In the genomic region with DNA sequence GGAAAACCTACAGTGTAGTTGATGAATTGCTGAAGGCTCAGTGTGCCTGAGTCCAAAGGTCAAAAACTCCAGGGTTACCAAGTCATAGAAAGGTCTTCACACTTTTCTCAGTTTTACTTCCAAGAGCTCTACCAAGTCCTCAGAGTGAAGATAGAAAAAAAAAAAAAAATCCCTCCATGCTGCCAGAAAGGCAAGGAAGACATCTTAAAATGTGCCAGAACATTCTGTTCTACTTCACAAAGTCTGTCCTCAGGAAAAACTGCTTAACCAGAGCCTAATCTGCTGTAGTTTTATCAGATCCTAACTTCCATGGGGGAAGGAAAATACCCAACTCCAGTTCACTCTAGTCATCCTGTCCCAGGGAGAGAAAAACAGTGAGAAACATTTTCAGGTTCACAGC, we compare ENCODE assay signal across 18 cellular contexts.
DNase-seq lines count a peak whose midpoint lies in the region; ATAC-seq, FAIRE-seq and TF ChIP-seq lines count a peak whose summit lies in the region.
"Had no signal": no experiment of that assay in that cellular context is flagged by ENCODE, and none has a peak within 500 bp of the region (broad histone marks: within the 10 kb centered on the region; RNA-seq: fewer than 3 reads in every experiment).

No MANE protein-coding gene starts in this region.

- no peak overlapping the region for H3K4me3 Mint-ChIP-seq in mesothelial cell of epicardium

- no peaks in the 10 kb centered on the region for H3K36me3 Mint-ChIP-seq in mesothelial cell of epicardium
- H3K36me3 Mint-ChIP-seq in activated naive CD4-positive, alpha-beta T cell treated with anti-CD3 and anti-CD28 coated beads, Interleukin-2, amount 50 U/mL, for 72 hours = no peaks in the 10 kb centered on the region

- H3K4me1 Mint-ChIP-seq in mesothelial cell of epicardium = peaks cover 25% of the 10 kb centered on the region

- peak overlapping the region; percentile 65 for H3K27ac Mint-ChIP-seq in mesothelial cell of epicardium
- H3K27ac Mint-ChIP-seq in activated naive CD4-positive, alpha-beta T cell treated with anti-CD3 and anti-CD28 coated beads, Interleukin-2, amount 50 U/mL, for 72 hours = no peak overlapping the region

- DNase-seq in adipocyte (ENCODE audit: low read depth) (no peak), coronary artery (ENCODE audit: low spot score) (no peak), mesothelial cell of epicardium (ENCODE audit: low spot score in 2 of 2, unreplicated experiment in 2 of 2) (no peak), spleen (no peak), D721Med (ENCODE audit: insufficient read length, low spot score) (no peak), dermis blood vessel endothelial cell (no peak)
- no peak for DNase-seq in activated naive CD4-positive, alpha-beta T cell treated with anti-CD3 and anti-CD28 coated beads, Interleukin-2, amount 50 U/mL, for 72 hours (ENCODE audit: low spot score in 2 of 2)
- DNase-seq: GF-D8, GM23248, IMR-90, NCI-H1105 treated with DMSO at 0.1 percent for 48 hours, NCI-H187, NCI-H526 treated with DMSO at 0.1 percent for 48 hours, OCI-M1 had no signal

- H3K27ac ChIP-seq in coronary artery (peak overlapping the region; percentile 9 to 74), spleen (peak overlapping the region in 6 of 8 donors; percentile 10 to 76 (median 52))
- H3K27ac ChIP-seq: C4-2B, GM23248 had no signal

- TF ChIP-seq CTCF in coronary artery (IDR thresholded peaks at IDR 0.05) (no peak), mesothelial cell of epicardium (IDR thresholded peaks at IDR 0.05; ENCODE audit: unreplicated experiment) (no peak), spleen (IDR thresholded peaks at IDR 0.05 in 8 of 11, conservative IDR thresholded peaks at IDR 0.05 in 3 of 11) (no peak), D721Med (IDR thresholded peaks at IDR 0.05; ENCODE audit: insufficient read depth, missing control alignments) (no peak)

- H3K4me1 ChIP-seq in adipocyte (ENCODE audit: control insufficient read depth, insufficient read depth, low read length) (peaks cover 16% of the 10 kb centered on the region), spleen (peaks cover 0 to 20% (median 2%) of the 10 kb centered on the region in 6 donors)

- no peaks in the 10 kb centered on the region for H3K27me3 Mint-ChIP-seq in mesothelial cell of epicardium (ENCODE audit: low read depth)

- FAIRE-seq in D721Med (lab: Jason Lieb, UNC) = no peak
- FAIRE-seq: GM12891, GM18507 had no signal

- ATAC-seq in activated naive CD4-positive, alpha-beta T cell treated with anti-CD3 and anti-CD28 coated beads, Interleukin-2, amount 50 U/mL, for 72 hours = no peak
- ATAC-seq: HCT116 had no signal

- intact Hi-C loops in spleen (cut with DNase I; ENCODE audit: low total_unique reads) = no loop called here

- no peaks in the 10 kb centered on the region for H3K36me3 ChIP-seq in adipocyte (ENCODE audit: control insufficient read depth, insufficient read depth, low read length, severe bottlenecking)
- no peaks in the 10 kb centered on the region for H3K36me3 ChIP-seq in spleen

- H3K9me3 Mint-ChIP-seq in mesothelial cell of epicardium = peaks cover 15% of the 10 kb centered on the region
- H3K9me3 Mint-ChIP-seq in activated naive CD4-positive, alpha-beta T cell treated with anti-CD3 and anti-CD28 coated beads, Interleukin-2, amount 50 U/mL, for 72 hours = peaks cover 13 to 15% of the 10 kb centered on the region in 2 donors

- H3K27me3 ChIP-seq in adipocyte (replicated peaks; ENCODE audit: control insufficient read depth, insufficient read depth, low read length) (no peaks in the 10 kb centered on the region), spleen (replicated peaks in 1 of 7) (no peaks in the 10 kb centered on the region)

- TF ChIP-seq POLR2A in spleen (IDR thresholded peaks at IDR 0.05) = no peak

- H3K4me3 ChIP-seq in adipocyte (ENCODE audit: low read length) (no peak overlapping the region), coronary artery (no peak overlapping the region), spleen (no peak overlapping the region)
- H3K4me3 ChIP-seq: GM23248 had no signal

- H3K9me3 ChIP-seq in adipocyte (ENCODE audit: control insufficient read depth, low read length) (no peaks in the 10 kb centered on the region), spleen (peaks cover 0 to under 1% (median 0%) of the 10 kb centered on the region in 8 donors)

- peak overlapping the region; percentile 41 for H3K9ac ChIP-seq in adipocyte (ENCODE audit: low read length)
- H3K9ac ChIP-seq: GM23248 had no signal
